In the genomic region with DNA sequence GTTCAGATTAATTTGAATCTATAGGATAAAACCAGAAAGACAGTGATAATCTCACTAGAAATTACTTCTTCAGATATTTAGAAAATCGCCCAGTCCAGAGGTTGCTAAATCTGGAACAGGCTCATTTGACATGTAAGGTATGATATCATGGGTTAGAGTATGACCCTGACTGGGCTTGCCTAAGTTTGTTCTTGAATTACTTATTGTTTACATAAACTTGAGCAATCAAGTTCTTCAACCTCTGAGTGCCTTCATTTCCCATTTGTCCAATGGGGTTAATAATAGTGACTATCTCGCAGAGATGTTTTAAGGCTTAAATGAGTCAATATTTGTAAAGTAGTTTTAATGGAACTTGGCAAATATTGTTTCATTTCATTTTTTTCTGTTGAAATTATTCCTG, we compare ENCODE assay signal across 23 cellular contexts.
"Had no signal": no experiment of that assay in that cellular context is flagged by ENCODE, and none has a peak within 500 bp of the region (broad histone marks: within the 10 kb centered on the region; RNA-seq: fewer than 3 reads in every experiment).

No MANE protein-coding gene starts in this region.

- FAIRE-seq: colon, islet of Langerhans had no signal

- H3K27ac Mint-ChIP-seq: dendritic cell treated with granulocyte-macrophage colony-stimulating factor and Interleukin-4, amounts not matched to agents 40 ng/mL and 50 ng/mL, for 4 days; natural killer cell treated with Interleukin-12 subunit alpha and Interleukin-12 subunit beta and Interleukin-15 and Interleukin-18, amount 100 ng/mL, for 72 hours; neural progenitor cell; progenitor cell of endocrine pancreas; stimulated activated memory B cell treated with anti-CD40 and anti-IgM and Interleukin-4, amounts not matched to agents 10 μg/mL and 1 μg/mL and 100 μg/mL, for 72 hours; stimulated activated naive CD8-positive, alpha-beta T cell treated with anti-CD3 and anti-CD28 coated beads, Interleukin-15, amount 100 ng/mL, for 72 hours had no signal

- H3K36me3 ChIP-seq: heart left ventricle, neural progenitor cell, pancreas, tibial nerve had no signal

- H3K4me1 Mint-ChIP-seq: neural progenitor cell; stimulated activated memory B cell treated with anti-CD40 and anti-IgM and Interleukin-4, amounts not matched to agents 10 μg/mL and 1 μg/mL and 100 μg/mL, for 72 hours; stimulated activated naive CD8-positive, alpha-beta T cell treated with anti-CD3 and anti-CD28 coated beads, Interleukin-15, amount 100 ng/mL, for 72 hours had no signal

- H3K27me3 ChIP-seq: heart left ventricle, neural progenitor cell, pancreas, testis, tibial nerve had no signal

- H3K4me1 ChIP-seq: heart left ventricle, neural progenitor cell, pancreas, testis, tibial nerve had no signal

- H3K27me3 Mint-ChIP-seq: dendritic cell treated with granulocyte-macrophage colony-stimulating factor and Interleukin-4, amounts not matched to agents 40 ng/mL and 50 ng/mL, for 4 days; natural killer cell treated with Interleukin-12 subunit alpha and Interleukin-12 subunit beta and Interleukin-15 and Interleukin-18, amount 100 ng/mL, for 72 hours; stimulated activated memory B cell treated with anti-CD40 and anti-IgM and Interleukin-4, amounts not matched to agents 10 μg/mL and 1 μg/mL and 100 μg/mL, for 72 hours; stimulated activated naive CD8-positive, alpha-beta T cell treated with anti-CD3 and anti-CD28 coated beads, Interleukin-15, amount 100 ng/mL, for 72 hours had no signal

- H3K4me3 ChIP-seq: heart left ventricle, lung, neural progenitor cell, pancreas, smooth muscle cell, tibial nerve had no signal

- ATAC-seq: heart left ventricle; left lobe of liver; natural killer cell treated with Interleukin-12 subunit alpha and Interleukin-12 subunit beta and Interleukin-15 and Interleukin-18, amount 100 ng/mL, for 72 hours; pancreas; right cardiac atrium; stimulated activated memory B cell treated with anti-CD40 and anti-IgM and Interleukin-4, amounts not matched to agents 10 μg/mL and 1 μg/mL and 100 μg/mL, for 72 hours; stimulated activated naive CD8-positive, alpha-beta T cell treated with anti-CD3 and anti-CD28 coated beads, Interleukin-15, amount 100 ng/mL, for 72 hours had no signal

- H3K9me3 ChIP-seq: heart left ventricle, pancreas, testis, tibial nerve had no signal

- H3K4me3 Mint-ChIP-seq: dendritic cell treated with granulocyte-macrophage colony-stimulating factor and Interleukin-4, amounts not matched to agents 40 ng/mL and 50 ng/mL, for 4 days; natural killer cell treated with Interleukin-12 subunit alpha and Interleukin-12 subunit beta and Interleukin-15 and Interleukin-18, amount 100 ng/mL, for 72 hours; neural progenitor cell; stimulated activated memory B cell treated with anti-CD40 and anti-IgM and Interleukin-4, amounts not matched to agents 10 μg/mL and 1 μg/mL and 100 μg/mL, for 72 hours; stimulated activated naive CD8-positive, alpha-beta T cell treated with anti-CD3 and anti-CD28 coated beads, Interleukin-15, amount 100 ng/mL, for 72 hours had no signal

- DNase-seq: cerebellar nuclear complex; hypothalamus; kidney glomerular epithelial cell; mesenchymal stem cell; midbrain; nucleus accumbens; pancreas; stimulated activated CD4-positive, alpha-beta T cell treated with anti-CD3 and anti-CD28 coated beads, Interleukin-4, amount 100 ng/mL, for 24 hours; stimulated activated naive CD8-positive, alpha-beta T cell treated with anti-CD3 and anti-CD28 coated beads, Interleukin-15, amount 100 ng/mL, for 72 hours; testis had no signal

- H3K27ac ChIP-seq: heart left ventricle, neural progenitor cell, pancreas, testis, tibial nerve had no signal

- H3K9me3 Mint-ChIP-seq: dendritic cell treated with granulocyte-macrophage colony-stimulating factor and Interleukin-4, amounts not matched to agents 40 ng/mL and 50 ng/mL, for 4 days; neural progenitor cell had no signal

- H3K4me2 ChIP-seq: neural progenitor cell, smooth muscle cell had no signal

- H3K36me3 Mint-ChIP-seq: natural killer cell treated with Interleukin-12 subunit alpha and Interleukin-12 subunit beta and Interleukin-15 and Interleukin-18, amount 100 ng/mL, for 72 hours; neural progenitor cell; stimulated activated memory B cell treated with anti-CD40 and anti-IgM and Interleukin-4, amounts not matched to agents 10 μg/mL and 1 μg/mL and 100 μg/mL, for 72 hours had no signal
